Comparison of ENCODE assay signal across 8 cellular contexts in the genomic region with DNA sequence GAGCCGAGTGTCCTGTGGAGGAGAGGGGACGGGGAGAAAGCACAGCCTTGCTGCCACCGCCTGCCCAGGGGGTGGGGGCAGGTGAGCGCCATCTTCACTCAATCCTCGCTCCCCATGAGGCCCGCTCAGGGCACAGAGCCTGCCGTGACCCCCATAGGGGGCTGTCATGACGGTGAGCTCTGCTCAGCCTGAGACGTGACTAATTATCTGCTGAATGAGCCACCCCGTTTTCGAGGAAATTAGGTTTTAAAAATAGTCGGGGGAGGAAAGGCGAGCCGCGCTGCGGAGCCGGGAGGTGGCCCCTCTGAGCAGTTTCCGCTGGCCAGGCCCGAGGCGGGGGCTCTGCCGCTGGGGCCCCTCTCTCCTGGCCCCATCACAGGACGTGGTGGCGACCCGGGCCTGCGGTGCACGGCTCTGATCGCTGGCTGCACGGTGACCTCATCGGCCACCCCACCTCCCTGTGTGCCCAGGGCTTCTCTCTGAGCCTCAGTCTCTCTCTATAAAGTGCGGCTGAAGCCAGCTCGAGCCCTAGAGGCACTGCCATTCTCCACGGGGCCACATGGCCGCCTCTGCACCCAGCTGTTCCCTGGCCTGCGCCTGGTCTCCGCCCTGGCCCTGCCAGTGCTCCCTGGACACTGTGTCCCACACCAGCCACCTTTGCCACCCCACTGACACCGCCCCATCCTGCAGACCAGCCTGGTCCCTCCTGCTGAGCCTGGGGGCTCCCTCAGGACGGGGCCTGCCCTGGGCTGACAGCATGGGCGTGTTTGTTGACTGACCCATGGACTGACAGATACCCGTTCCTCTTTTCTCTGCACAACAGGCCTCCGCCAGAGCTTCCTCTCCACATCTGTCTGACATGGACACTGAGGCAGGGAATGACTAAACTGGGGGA. TPM values are rescaled to one million over a fixed set of nuclear protein-coding genes. Genes with fewer than 3 reads are reported as not detected.
A peak's percentile ranks its signal among the peaks of the same experiment; 100 is the strongest.
DNase-seq lines count a peak whose midpoint lies in the region; ATAC-seq, FAIRE-seq and TF ChIP-seq lines count a peak whose summit lies in the region.

No MANE protein-coding gene starts in this region.

- no peaks in the 10 kb centered on the region for H3K9me3 Mint-ChIP-seq in activated naive CD4-positive, alpha-beta T cell treated with anti-CD3 and anti-CD28 coated beads, Interleukin-2, amount 10 ng/mL, durations not matched to agents 7 days and 5 days
- no peaks in the 10 kb centered on the region for H3K9me3 Mint-ChIP-seq in stimulated activated effector memory CD8-positive, alpha-beta T cell treated with anti-CD3 and anti-CD28 coated beads, Interleukin-12 subunit alpha, Interleukin-12 subunit beta, amount 100 ng/mL, for 72 hours

- intact Hi-C loops in kidney (cut with DNase I), result no loop called here

- DNase-seq in HCEC 1CT, result peak; percentile 6
- peak; percentile 33 for DNase-seq in activated naive CD4-positive, alpha-beta T cell treated with anti-CD3 and anti-CD28 coated beads, Interleukin-2, amount 10 ng/mL, durations not matched to agents 7 days and 5 days
- no peak for DNase-seq in kidney
- DNase-seq in stimulated activated effector memory CD8-positive, alpha-beta T cell treated with anti-CD3 and anti-CD28 coated beads, Interleukin-12 subunit alpha, Interleukin-12 subunit beta, amount 100 ng/mL, for 72 hours (ENCODE audit: low spot score in 2 of 2), result peak; percentile 56 to 75
- DNase-seq in AG08396 (ENCODE audit: low spot score), result no peak
- DNase-seq in NCI-H1092 treated with DMSO at 0.1 percent for 48 hours (lab: John Stamatoyannopoulos, UW), result no peak
- no peak for DNase-seq in GM19238 (ENCODE audit: insufficient read length, low spot score)

- H3K9me3 ChIP-seq in kidney (ENCODE audit: control insufficient read depth in 1 of 2, low read length in 2 of 2), result no peaks in the 10 kb centered on the region

- peak overlapping the region in 1 of 2 donors; percentile 21 for H3K4me3 ChIP-seq in kidney (ENCODE audit: low read length in 2 of 2)

- peak; percentile 87 for ATAC-seq in stimulated activated effector memory CD8-positive, alpha-beta T cell treated with anti-CD3 and anti-CD28 coated beads, Interleukin-12 subunit alpha, Interleukin-12 subunit beta, amount 100 ng/mL, for 72 hours
- no peak for ATAC-seq in HG03039 (IDR thresholded peaks at IDR 0.05; ENCODE audit: unreplicated experiment)

- TF ChIP-seq CTCF in kidney (IDR thresholded peaks at IDR 0.05; ENCODE audit: borderline replicate concordance, extremely low read depth, insufficient read depth), result no peak

- H3K9ac ChIP-seq in kidney (ENCODE audit: low read length in 2 of 2), result peak overlapping the region in 1 of 2 donors; percentile 51

- CTCF ChIA-PET in activated naive CD4-positive, alpha-beta T cell treated with anti-CD3 and anti-CD28 coated beads, Interleukin-2, amount 10 ng/mL, durations not matched to agents 7 days and 5 days (lab: Charles Lee), result interaction anchor here (0.9 kb wide), 1 partner anchor 20 kb away, joined by 4 read pairs; no protein-coding TSS in a partner anchor

- H3K27ac Mint-ChIP-seq in activated naive CD4-positive, alpha-beta T cell treated with anti-CD3 and anti-CD28 coated beads, Interleukin-2, amount 10 ng/mL, durations not matched to agents 7 days and 5 days, result no peak overlapping the region
- H3K27ac Mint-ChIP-seq in stimulated activated effector memory CD8-positive, alpha-beta T cell treated with anti-CD3 and anti-CD28 coated beads, Interleukin-12 subunit alpha, Interleukin-12 subunit beta, amount 100 ng/mL, for 72 hours, result peak overlapping the region; percentile 97

- H3K4me1 Mint-ChIP-seq in activated naive CD4-positive, alpha-beta T cell treated with anti-CD3 and anti-CD28 coated beads, Interleukin-2, amount 10 ng/mL, durations not matched to agents 7 days and 5 days, result peaks cover 21% of the 10 kb centered on the region
- H3K4me1 Mint-ChIP-seq in stimulated activated effector memory CD8-positive, alpha-beta T cell treated with anti-CD3 and anti-CD28 coated beads, Interleukin-12 subunit alpha, Interleukin-12 subunit beta, amount 100 ng/mL, for 72 hours, result peaks cover 69% of the 10 kb centered on the region

- H3K27ac ChIP-seq in kidney (ENCODE audit: low read depth in 2 of 2, low read length in 2 of 2), result peak overlapping the region; percentile 89 to 95

- no peaks in the 10 kb centered on the region for H3K36me3 Mint-ChIP-seq in activated naive CD4-positive, alpha-beta T cell treated with anti-CD3 and anti-CD28 coated beads, Interleukin-2, amount 10 ng/mL, durations not matched to agents 7 days and 5 days
- H3K36me3 Mint-ChIP-seq in stimulated activated effector memory CD8-positive, alpha-beta T cell treated with anti-CD3 and anti-CD28 coated beads, Interleukin-12 subunit alpha, Interleukin-12 subunit beta, amount 100 ng/mL, for 72 hours, result peaks cover 60% of the 10 kb centered on the region

- H3K4me3 Mint-ChIP-seq in activated naive CD4-positive, alpha-beta T cell treated with anti-CD3 and anti-CD28 coated beads, Interleukin-2, amount 10 ng/mL, durations not matched to agents 7 days and 5 days, result no peak overlapping the region
- H3K4me3 Mint-ChIP-seq in stimulated activated effector memory CD8-positive, alpha-beta T cell treated with anti-CD3 and anti-CD28 coated beads, Interleukin-12 subunit alpha, Interleukin-12 subunit beta, amount 100 ng/mL, for 72 hours, result peak overlapping the region; percentile 79

- H3K4me1 ChIP-seq in kidney (ENCODE audit: control insufficient read depth in 1 of 2, insufficient read depth in 1 of 2, low read depth in 1 of 2, low read length in 2 of 2), result peaks cover 0 to 18% of the 10 kb centered on the region in 2 donors

- no peaks in the 10 kb centered on the region for H3K36me3 ChIP-seq in kidney (ENCODE audit: control insufficient read depth in 1 of 2, insufficient read depth in 2 of 2, low read length in 2 of 2)

- peaks cover 15% of the 10 kb centered on the region for H3K27me3 Mint-ChIP-seq in activated naive CD4-positive, alpha-beta T cell treated with anti-CD3 and anti-CD28 coated beads, Interleukin-2, amount 10 ng/mL, durations not matched to agents 7 days and 5 days

- no peak for FAIRE-seq in kidney (lab: Jason Lieb, UNC)

RNA-seq across cellular contexts. Expression of a gene that starts 28.3 kb away (rescaled TPM):
- 35.6 TPM for total RNA-seq in kidney
- 11.2 TPM for polyA plus RNA-seq in kidney (ENCODE audit: insufficient read depth, low read depth, low replicate concordance)

RNA-seq across cellular contexts. Expression of a gene that starts 36.3 kb away (rescaled TPM):
- 26.5 TPM for total RNA-seq in kidney
- polyA plus RNA-seq in kidney (ENCODE audit: insufficient read depth, low read depth, low replicate concordance), result 32.5 TPM

RNA-seq across cellular contexts. Expression of a gene that starts 45.3 kb away (rescaled TPM):
- total RNA-seq in kidney, result 23.9 TPM
- 11.6 TPM for polyA plus RNA-seq in kidney (ENCODE audit: insufficient read depth, low read depth, low replicate concordance)

Comparison
In these comparisons a context has a peak if more than half of its experiments do, and no peak if none do; other contexts are left out.
1. DNase-seq: peak in HCEC 1CT (single experiment), activated naive CD4-positive, alpha-beta T cell treated with anti-CD3 and anti-CD28 coated beads, Interleukin-2, amount 10 ng/mL, durations not matched to agents 7 days and 5 days (single experiment) and stimulated activated effector memory CD8-positive, alpha-beta T cell treated with anti-CD3 and anti-CD28 coated beads, Interleukin-12 subunit alpha, Interleukin-12 subunit beta, amount 100 ng/mL, for 72 hours (2 of 2); none in kidney (single experiment), AG08396 (single experiment), NCI-H1092 treated with DMSO at 0.1 percent for 48 hours (single experiment) and GM19238 (single experiment).